In the genomic region with DNA sequence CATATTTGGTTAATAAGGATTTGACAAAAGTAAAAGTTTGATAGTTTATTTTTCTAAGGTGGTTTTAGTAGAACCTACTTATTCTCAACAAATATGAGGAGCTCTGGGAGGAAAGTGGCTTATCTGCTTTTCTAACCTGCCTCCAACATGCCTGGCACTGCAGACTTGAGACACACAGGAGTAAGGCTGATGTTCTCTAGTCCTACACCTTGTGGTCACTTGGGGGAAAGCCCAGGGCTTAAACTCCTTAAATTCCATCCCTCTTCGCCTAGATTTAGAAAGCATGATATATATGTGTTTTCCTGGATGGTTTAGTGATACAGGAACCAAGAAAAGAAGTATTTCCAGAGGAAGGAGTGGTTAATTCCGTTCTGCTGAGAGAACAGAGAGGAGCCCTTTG, we compare ENCODE assay signal across 11 cellular contexts.
"Had no signal": no experiment of that assay in that cellular context is flagged by ENCODE, and none has a peak within 500 bp of the region (broad histone marks: within the 10 kb centered on the region; RNA-seq: fewer than 3 reads in every experiment).

No MANE protein-coding gene starts in this region.

- H3K4me1 ChIP-seq: testis had no signal

- H3K9me3 ChIP-seq: testis had no signal

- H3K27me3 ChIP-seq: testis had no signal

- H3K4me3 ChIP-seq: testis had no signal

- DNase-seq: activated naive CD4-positive, alpha-beta T cell treated with anti-CD3 and anti-CD28 coated beads, Interleukin-2, amount 10 ng/mL, durations not matched to agents 7 days and 5 days; glutamatergic neuron; mesenchymal stem cell; nephron progenitor cell; stimulated activated CD4-positive, alpha-beta T cell treated with anti-CD3 and anti-CD28 coated beads, Interleukin-4, amount 100 ng/mL, for 4 hours; stimulated activated naive CD8-positive, alpha-beta T cell treated with anti-CD3 and anti-CD28 coated beads, Interleukin-15, amount 100 ng/mL, for 72 hours; T-helper 2 cell; testis had no signal

- ATAC-seq: esophagus mucosa; left lobe of liver; stimulated activated naive CD8-positive, alpha-beta T cell treated with anti-CD3 and anti-CD28 coated beads, Interleukin-15, amount 100 ng/mL, for 72 hours had no signal

- FAIRE-seq: TTC549 had no signal

- H3K27ac ChIP-seq: testis had no signal
